Comparison of ENCODE assay signal across 19 cellular contexts in the genomic region with DNA sequence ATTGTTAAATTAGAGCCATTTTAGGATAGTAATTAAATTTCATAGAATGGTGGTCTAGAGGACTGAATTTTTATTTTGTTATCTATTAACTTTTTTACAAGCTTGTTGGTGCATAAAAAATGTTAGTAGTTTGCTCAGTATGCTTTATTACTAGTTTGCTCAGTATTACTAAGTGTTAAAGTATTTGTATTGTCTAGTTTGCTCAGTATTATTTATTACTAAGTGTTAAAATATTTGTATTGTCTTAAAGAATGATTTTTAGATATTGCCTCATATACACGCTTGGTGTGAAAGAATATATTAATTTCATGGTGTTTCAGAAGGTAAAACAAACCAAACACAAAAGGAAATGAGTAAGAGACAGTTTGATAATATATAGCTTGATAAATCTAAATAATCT.
DNase-seq lines count a peak whose midpoint lies in the region; ATAC-seq, FAIRE-seq and TF ChIP-seq lines count a peak whose summit lies in the region.
"Had no signal": no experiment of that assay in that cellular context is flagged by ENCODE, and none has a peak within 500 bp of the region (broad histone marks: within the 10 kb centered on the region; RNA-seq: fewer than 3 reads in every experiment).

No MANE protein-coding gene starts in this region.

- no peak overlapping the region for H3K27ac ChIP-seq in tibial artery
- H3K27ac ChIP-seq: C4-2B had no signal

- H3K27me3 ChIP-seq in tibial artery = no peaks in the 10 kb centered on the region
- H3K27me3 ChIP-seq: BE2C had no signal

- H3K9me3 ChIP-seq in tibial artery = no peaks in the 10 kb centered on the region
- H3K9me3 ChIP-seq: BE2C had no signal

- peak; percentile 2 for DNase-seq in ACHN
- DNase-seq in fibroblast of pulmonary artery (ENCODE audit: low read depth) = peak; percentile 4
- DNase-seq in kidney tubule cell (ENCODE audit: low spot score) = peak; percentile 66
- DNase-seq in inferior parietal cortex (ENCODE audit: extremely low spot score) = no peak
- DNase-seq in tibial artery = no peak
- DNase-seq in stimulated activated CD4-positive, alpha-beta T cell treated with anti-CD3 and anti-CD28 coated beads, Interleukin-15, amount 100 ng/mL, for 24 hours = no peak
- DNase-seq: BE2C; CD4-positive, alpha-beta memory T cell; COR-L47; DMS79 treated with DMSO at 0.1 percent for 48 hours; EL; GOT3; H9 had no signal

- no peaks in the 10 kb centered on the region for H3K36me3 ChIP-seq in tibial artery
- H3K36me3 ChIP-seq: BE2C had no signal

- H3K4me3 ChIP-seq in fibroblast of pulmonary artery (replicated peaks; ENCODE audit: low read depth, low read length) (no peak overlapping the region), tibial artery (no peak overlapping the region)

- TF ChIP-seq CTCF in fibroblast of pulmonary artery (IDR thresholded peaks at IDR 0.05; ENCODE audit: low read length, missing control alignments) (no peak), tibial artery (IDR thresholded peaks at IDR 0.05) (no peak)

- peak; percentile 87 for FAIRE-seq in colon (lab: Jason Lieb, UNC)
- FAIRE-seq: A204.1, G401.6, GM12891 had no signal

- no peak for ATAC-seq in HG03442 (IDR thresholded peaks at IDR 0.05; ENCODE audit: unreplicated experiment)

- intact Hi-C loops in tibial artery (cut with DNase I; ENCODE audit: low total_unique reads) = no loop called here

- in situ Hi-C loops in ACHN (cut with HindIII; ENCODE audit: low pct_ligation_motif_present, low pct_unique_long_range_greater_than_20kb, low sequenced_read_pairs) = no loop called here

- no peaks in the 10 kb centered on the region for H3K4me1 ChIP-seq in tibial artery
- H3K4me1 ChIP-seq: BE2C had no signal

Comparison
In these comparisons a context has a peak if more than half of its experiments do, and no peak if none do; other contexts are left out.
1. DNase-seq: peak in ACHN (single experiment), fibroblast of pulmonary artery (single experiment) and kidney tubule cell (single experiment); none in inferior parietal cortex (single experiment), tibial artery (0 of 2) and stimulated activated CD4-positive, alpha-beta T cell treated with anti-CD3 and anti-CD28 coated beads, Interleukin-15, amount 100 ng/mL, for 24 hours (single experiment).